ENCODE assay signal across 13 cellular contexts in the genomic region with DNA sequence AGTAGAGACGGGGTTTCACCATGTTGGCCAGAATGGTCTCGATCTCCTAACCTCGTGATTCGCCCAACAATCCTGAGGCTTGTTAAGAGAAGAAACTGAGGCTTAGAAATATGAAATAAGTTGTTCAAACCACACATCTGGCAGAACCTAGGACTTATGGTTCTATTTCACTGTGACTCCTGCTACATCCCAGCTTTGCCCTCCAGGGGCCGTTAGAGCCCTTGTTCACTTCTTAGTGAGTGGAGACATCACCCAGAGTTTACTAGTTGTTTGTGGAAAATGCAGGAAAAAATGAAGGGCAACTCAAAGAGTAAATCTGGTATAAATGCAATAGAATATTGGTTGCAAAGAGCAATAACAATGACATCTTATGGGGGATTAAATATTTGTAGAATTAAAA. TPM values are rescaled to one million over a fixed set of nuclear protein-coding genes. Genes with fewer than 3 reads are reported as not detected.
DNase-seq lines count a peak whose midpoint lies in the region; ATAC-seq and TF ChIP-seq lines count a peak whose summit lies in the region.
"Had no signal": no experiment of that assay in that cellular context is flagged by ENCODE, and none has a peak within 500 bp of the region (broad histone marks: within the 10 kb centered on the region; RNA-seq: fewer than 3 reads in every experiment).

No MANE protein-coding gene starts in this region.

- H2AK5ac ChIP-seq in mesendoderm (ENCODE audit: low read length) = no peak overlapping the region

- H3K56ac ChIP-seq in mesendoderm (ENCODE audit: low read length) = no peak overlapping the region

- no peak overlapping the region for H2AFZ ChIP-seq in mammary epithelial cell (ENCODE audit: low read depth, low read length)

- H3K27ac ChIP-seq in mammary epithelial cell (ENCODE audit: insufficient read depth, low read depth, low read length) (no peak overlapping the region), mesendoderm (ENCODE audit: low read depth, low read length) (no peak overlapping the region)
- H3K27ac ChIP-seq: sigmoid colon, thoracic aorta had no signal

- BruUV-seq in mammary epithelial cell (replicated peaks; lab: Mats Ljungman, UMichigan) = no TSS peak

- no peak overlapping the region for H3K23ac ChIP-seq in mesendoderm (ENCODE audit: low read length)

- no peak for ATAC-seq in omental fat pad (ENCODE audit: low FRiP score)
- ATAC-seq: esophagus mucosa had no signal

- intact Hi-C loops in mammary epithelial cell (cut with micrococcal nuclease) = loop anchor here (1.0 to 5.0 kb wide), 2 partner anchors 76 to 339 kb away; no protein-coding TSS in a partner anchor

- no peak overlapping the region for H3K4ac ChIP-seq in mesendoderm (ENCODE audit: low read depth, low read length)

- H3K4me1 ChIP-seq in mammary epithelial cell (ENCODE audit: insufficient read depth, low read length) (no peaks in the 10 kb centered on the region), mesendoderm (ENCODE audit: control insufficient read depth, low read depth, low read length) (no peaks in the 10 kb centered on the region)
- H3K4me1 ChIP-seq: sigmoid colon had no signal

- H3K9ac ChIP-seq in mammary epithelial cell (ENCODE audit: insufficient read depth, low read length) (no peak overlapping the region), mesendoderm (ENCODE audit: low read length) (no peak overlapping the region)

- no peak overlapping the region for H3K18ac ChIP-seq in mesendoderm (ENCODE audit: low read length)

- no peaks in the 10 kb centered on the region for H4K20me1 ChIP-seq in mammary epithelial cell (ENCODE audit: insufficient read depth, low read length)

- no peak overlapping the region for H2BK120ac ChIP-seq in mesendoderm (ENCODE audit: low read depth, low read length)

- peak; percentile 16 for DNase-seq in DMS 273 (lab: John Stamatoyannopoulos, UW; ENCODE audit: unreplicated experiment)
- no peak for DNase-seq in DMS 273 treated with DMSO at 0.1 percent for 48 hours (lab: John Stamatoyannopoulos, UW)
- peak; percentile 3 for DNase-seq in MV-4-11 (lab: John Stamatoyannopoulos, UW)
- DNase-seq in mammary epithelial cell = no peak
- peak; percentile 50 for DNase-seq in mesendoderm
- DNase-seq in stimulated activated naive CD4-positive, alpha-beta T cell treated with Interleukin-2 at 50 U/mL for 16 hours (lab: John Stamatoyannopoulos, UW) = no peak
- no peak for DNase-seq in superior temporal gyrus (ENCODE audit: extremely low spot score)
- DNase-seq in omental fat pad (ENCODE audit: low spot score) = no peak
- DNase-seq: 8988T, DMS79, sigmoid colon had no signal

- H3K27me3 ChIP-seq in mammary epithelial cell (ENCODE audit: insufficient read depth, low read length) (no peaks in the 10 kb centered on the region), mesendoderm (ENCODE audit: insufficient read depth, low read length, poor library complexity) (no peaks in the 10 kb centered on the region)
- H3K27me3 ChIP-seq: sigmoid colon had no signal

- H2BK5ac ChIP-seq in mesendoderm (ENCODE audit: low read length) = no peak overlapping the region

- no peak overlapping the region for H4K5ac ChIP-seq in mesendoderm (ENCODE audit: low read length)

- H3K4me2 ChIP-seq in mammary epithelial cell (ENCODE audit: insufficient read depth, low read depth, low read length) = no peak overlapping the region
- no peak overlapping the region for H3K4me2 ChIP-seq in mesendoderm (ENCODE audit: low read length)

- no peaks in the 10 kb centered on the region for H3K79me1 ChIP-seq in mesendoderm (ENCODE audit: low read length)

- H4K8ac ChIP-seq in mesendoderm (ENCODE audit: low read depth, low read length) = no peak overlapping the region

- H2BK15ac ChIP-seq in mesendoderm (replicated peaks; ENCODE audit: low read depth) = no peak overlapping the region

- in situ Hi-C loops in mammary epithelial cell (cut with MboI; ENCODE audit: low sequenced_read_pairs in 2 of 2) = no loop called here

- 83% methylated on average over 5 of the region's 5 CpGs for WGBS in mammary epithelial cell (ENCODE audit: low coverage, missing lambda C conversion rate)
- no CpG with 5 or more reads among the region's 5 CpGs for WGBS in mesendoderm (ENCODE audit: extremely low coverage, insufficient coverage, low lambda C conversion rate)

- H3K4me3 ChIP-seq in mammary epithelial cell (replicated peaks in 1 of 3; ENCODE audit: insufficient read depth in 1 of 3, low read depth in 2 of 3, low read length in 3 of 3) (no peak overlapping the region), mesendoderm (ENCODE audit: low read length) (no peak overlapping the region)
- H3K4me3 ChIP-seq: sigmoid colon, thoracic aorta had no signal

- dilution Hi-C loops in mammary epithelial cell (cut with HindIII; ENCODE audit: low sequenced_read_pairs) = no loop called here

- no peaks in the 10 kb centered on the region for H3K36me3 ChIP-seq in mammary epithelial cell (ENCODE audit: insufficient read depth, low read length)
- H3K36me3 ChIP-seq in mesendoderm (ENCODE audit: control insufficient read depth, insufficient read depth, low read length) = no peaks in the 10 kb centered on the region
- H3K36me3 ChIP-seq: sigmoid colon, thoracic aorta had no signal

- H3K79me2 ChIP-seq in mammary epithelial cell (ENCODE audit: insufficient read depth, low read length) (no peaks in the 10 kb centered on the region), mesendoderm (ENCODE audit: control insufficient read depth, insufficient read depth, low read length) (no peaks in the 10 kb centered on the region)

- no peaks in the 10 kb centered on the region for H3K9me3 ChIP-seq in mammary epithelial cell (replicated peaks; ENCODE audit: insufficient read depth, low read length)
- H3K9me3 ChIP-seq: sigmoid colon, thoracic aorta had no signal

- CTCF ChIA-PET in mammary epithelial cell (lab: Charles Lee; ENCODE audit: low non-redundant PET) = interaction anchor here (0.5 kb wide), 1 partner anchor 75 kb away, joined by 3 read pairs; no protein-coding TSS in a partner anchor

- TF ChIP-seq CTCF in mammary epithelial cell (conservative IDR thresholded peaks at IDR 0.05 in 1 of 2, IDR thresholded peaks at IDR 0.05 in 1 of 2; ENCODE audit: extremely low read depth in 1 of 2, insufficient read depth in 1 of 2, low read depth in 1 of 2, low read length in 2 of 2) = peak; percentile 39 to 48
- no peak for TF ChIP-seq CTCF in omental fat pad (IDR thresholded peaks at IDR 0.05)

RNA-seq across cellular contexts. Expression of gene MARCHF4, which starts 43.9 kb away (rescaled TPM):
- total RNA-seq in mammary epithelial cell = 1 to 10 TPM in 1 of 2 donors, under 1 TPM in 1; under 0.01 to 4.6 TPM
- polyA plus RNA-seq in mammary epithelial cell = 1.5 TPM
- polyA minus RNA-seq in mammary epithelial cell = 2.2 TPM
- 0.93 TPM for polyA plus RNA-seq in mesendoderm (2013, experiment 1 of 2)
- polyA plus RNA-seq in mesendoderm (2013, experiment 2 of 2) = 0.80 TPM
- total RNA-seq in omental fat pad = not detected
- total RNA-seq: esophagus mucosa had no signal

Comparison
In these comparisons a context has a peak if more than half of its experiments do, and no peak if none do; other contexts are left out.
1. DNase-seq: peak in DMS 273 (single experiment), MV-4-11 (single experiment) and mesendoderm (single experiment); none in DMS 273 treated with DMSO at 0.1 percent for 48 hours (single experiment), mammary epithelial cell (single experiment), stimulated activated naive CD4-positive, alpha-beta T cell treated with Interleukin-2 at 50 U/mL for 16 hours (single experiment), superior temporal gyrus (single experiment) and omental fat pad (single experiment).
2. CTCF ChIP-seq: peak in mammary epithelial cell (2 of 2); none in omental fat pad (0 of 3).